Comparison of ENCODE assay signal across 8 cellular contexts in genomic region chr5:139384591-139385051, GRCh38. TPM values are rescaled to one million over a fixed set of nuclear protein-coding genes. Genes with fewer than 3 reads are reported as not detected.
DNase-seq lines count a peak whose midpoint lies in the region; ATAC-seq and TF ChIP-seq lines count a peak whose summit lies in the region.

No MANE protein-coding gene starts in this region.

- no peak overlapping the region; the same call in 1 of the 2 replicates for H3K4me3 ChIP-seq in GM12865 (ENCODE audit: low read depth, low read length)
- H3K4me3 ChIP-seq in NB4 (ENCODE audit: low read depth, low read length): no peak overlapping the region
- peak overlapping the region; percentile 11 to 63 (median 33) for H3K4me3 ChIP-seq in esophagus squamous epithelium
- peak overlapping the region; percentile 64 for H3K4me3 ChIP-seq in skeletal muscle satellite cell (ENCODE audit: low read length)

- H3K27me3 ChIP-seq in esophagus squamous epithelium (no peaks in the 10 kb centered on the region), skeletal muscle satellite cell (ENCODE audit: control insufficient read depth, insufficient read depth, low read length) (no peaks in the 10 kb centered on the region)

- no peak for ATAC-seq in HG03378 (IDR thresholded peaks at IDR 0.05; ENCODE audit: unreplicated experiment)
- ATAC-seq in GM21825 (IDR thresholded peaks at IDR 0.05; ENCODE audit: unreplicated experiment): no peak

- H3K4me2 ChIP-seq in skeletal muscle satellite cell (ENCODE audit: low read length): peak overlapping the region; percentile 85

- H3K9me3 ChIP-seq in esophagus squamous epithelium (no peaks in the 10 kb centered on the region), skeletal muscle satellite cell (replicated peaks; ENCODE audit: low read length) (no peaks in the 10 kb centered on the region)

- H3K27ac ChIP-seq in esophagus squamous epithelium: peak overlapping the region; percentile 73 to 87 (median 81)

- no peak for TF ChIP-seq CTCF in GM12865 (IDR thresholded peaks at IDR 0.05; ENCODE audit: insufficient read depth, low read depth, low read length, missing control alignments)
- TF ChIP-seq CTCF in NB4 (IDR thresholded peaks at IDR 0.05; ENCODE audit: low read depth, low read length): no peak
- no peak for TF ChIP-seq CTCF in esophagus squamous epithelium (IDR thresholded peaks at IDR 0.05)

- H3K9ac ChIP-seq in skeletal muscle satellite cell (ENCODE audit: low read depth, low read length): peak overlapping the region; percentile 68

- TF ChIP-seq POLR2A in NB4 (IDR thresholded peaks at IDR 0.05; ENCODE audit: extremely low read depth, insufficient read length) (no peak), esophagus squamous epithelium (IDR thresholded peaks at IDR 0.05) (no peak)

- H3K4me1 ChIP-seq in esophagus squamous epithelium (peaks cover 25 to 45% (median 35%) of the 10 kb centered on the region in 3 donors), skeletal muscle satellite cell (ENCODE audit: control insufficient read depth, insufficient read depth, low read length) (peaks cover 34% of the 10 kb centered on the region)

- WGBS in esophagus squamous epithelium, 2 donors: 19 to 49% methylated on average over 3 to 7 of the region's 9 CpGs

- DNase-seq in GM12865 (ENCODE audit: low read depth): peak; percentile 39
- DNase-seq in NB4 (ENCODE audit: low read depth): peak; percentile 60
- no peak for DNase-seq in esophagus squamous epithelium (lab: John Stamatoyannopoulos, UW)
- no peak for DNase-seq in NCI-H526 treated with DMSO at 0.1 percent for 48 hours (lab: John Stamatoyannopoulos, UW)
- no peak for DNase-seq in cerebellar nuclear complex (lab: John Stamatoyannopoulos, UW)

- H3K36me3 ChIP-seq in esophagus squamous epithelium: no peaks in the 10 kb centered on the region
- H3K36me3 ChIP-seq in skeletal muscle satellite cell (ENCODE audit: insufficient read depth, low read length): no peaks in the 10 kb centered on the region

- intact Hi-C loops in esophagus squamous epithelium (cut with DNase I): no loop called here

RNA-seq across cellular contexts. Expression of gene SLC23A1, which starts 1.5 kb away (rescaled TPM):
- 1 to 10 TPM in 1 of 4 donors, not detected in 3; 6.4 TPM for total RNA-seq in esophagus squamous epithelium
- not detected in 2 replicates for total RNA-seq in skeletal muscle satellite cell (2012; rRNA removed)

RNA-seq across cellular contexts. Expression of gene MZB1, which starts 5.1 kb away (rescaled TPM):
- total RNA-seq in esophagus squamous epithelium: 10 to 100 TPM in 1 of 4 donors, 1 to 10 TPM in 1, under 1 TPM in 2; 0.49 to 11.0 (median 2.0) TPM
- total RNA-seq in skeletal muscle satellite cell (2012; rRNA removed): not detected in 2 replicates

RNA-seq across cellular contexts. Expression of gene PROB1, which starts 10.3 kb away (rescaled TPM):
- total RNA-seq in esophagus squamous epithelium: 1 to 10 TPM in 3 of 4 donors, under 1 TPM in 1; 0.95 to 1.8 (median 1.0) TPM
- total RNA-seq in skeletal muscle satellite cell (2012; rRNA removed): 0.87 and 1.5 TPM in 2 replicates

RNA-seq across cellular contexts. Expression of gene SPATA24, which starts 19.3 kb away (rescaled TPM):
- 1 to 10 TPM; 1.5 to 5.9 (median 5.5) TPM for total RNA-seq in esophagus squamous epithelium
- 2.0 and 6.3 TPM in 2 replicates for total RNA-seq in skeletal muscle satellite cell (2012; rRNA removed)

RNA-seq across cellular contexts. Expression of gene PAIP2, which starts 43.0 kb away (rescaled TPM):
- 10 to 100 TPM; 33.7 to 69.0 (median 57.6) TPM for total RNA-seq in esophagus squamous epithelium
- total RNA-seq in skeletal muscle satellite cell (2012; rRNA removed): 40.3 and 48.3 TPM in 2 replicates

Comparison
In these comparisons a context has a peak if more than half of its experiments do, and no peak if none do; other contexts are left out.
1. DNase-seq: peak in GM12865 (single experiment) and NB4 (single experiment); none in esophagus squamous epithelium (single experiment), NCI-H526 treated with DMSO at 0.1 percent for 48 hours (single experiment) and cerebellar nuclear complex (0 of 2).
2. H3K4me3 ChIP-seq: peak in esophagus squamous epithelium (4 of 4) and skeletal muscle satellite cell (single experiment); none in GM12865 (single experiment) and NB4 (single experiment).